In the genomic region with DNA sequence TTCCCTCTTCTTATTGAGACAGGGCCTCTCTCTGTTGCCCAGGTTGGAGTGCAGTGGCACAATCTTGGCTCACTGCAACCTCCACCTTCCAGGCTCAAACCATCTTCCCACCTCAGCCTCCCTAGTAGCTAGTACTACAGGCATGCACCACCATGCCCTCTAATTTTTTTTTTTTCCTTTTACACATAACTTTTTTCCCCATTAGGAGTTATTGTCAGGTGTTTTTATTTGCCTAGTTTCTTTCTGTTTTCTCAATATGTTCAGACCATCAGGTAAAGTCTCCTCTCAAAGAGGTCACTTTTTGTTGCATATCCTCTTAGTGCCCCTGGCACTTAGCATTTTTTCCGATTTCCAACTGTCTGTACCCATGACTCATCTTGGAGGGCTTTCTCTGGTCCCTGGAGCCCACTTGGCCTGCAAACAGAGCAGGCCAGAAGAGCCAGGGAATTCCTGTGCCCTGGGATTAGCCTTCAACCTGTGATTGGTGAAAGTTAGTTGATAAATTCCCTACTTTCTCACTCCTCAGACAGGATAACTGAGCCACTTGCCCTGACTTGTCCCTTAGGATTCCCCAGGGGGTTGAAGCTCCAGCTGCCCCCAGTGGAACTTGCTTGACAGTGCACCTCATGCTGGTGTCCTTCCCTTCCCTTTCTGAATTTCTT, we compare ENCODE assay signal across 8 cellular contexts. TPM values are rescaled to one million over a fixed set of nuclear protein-coding genes. Genes with fewer than 3 reads are reported as not detected.
DNase-seq lines count a peak whose midpoint lies in the region; ATAC-seq lines count a peak whose summit lies in the region.

No MANE protein-coding gene starts in this region.

- no peaks in the 10 kb centered on the region for H3K27me3 ChIP-seq in right cardiac atrium (ENCODE audit: control insufficient read depth, insufficient read depth)

- no peak overlapping the region for H3K4me3 ChIP-seq in right cardiac atrium (ENCODE audit: low read length)

- ATAC-seq in GM19351 (IDR thresholded peaks at IDR 0.05; ENCODE audit: unreplicated experiment): peak; percentile 53
- ATAC-seq in HG03280 (IDR thresholded peaks at IDR 0.05; ENCODE audit: unreplicated experiment): peak; percentile 32
- ATAC-seq in right cardiac atrium: no peak

- WGBS in right cardiac atrium: 75% methylated on average over 1 of the region's 1 CpG

- H3K27me3 Mint-ChIP-seq in activated T-helper 2 cell treated with anti-CD3 and anti-CD28 coated beads, Interferon-gamma antibody, Interleukin-2, Interleukin-4, amounts not matched to agents 10 μg/mL and 5 μg/mL and 100 μg/mL, durations not matched to agents 14 hours and 24 hours and 36 hours (ENCODE audit: low read depth): no peaks in the 10 kb centered on the region

- peak overlapping the region; percentile 34 for H3K27ac Mint-ChIP-seq in activated T-helper 2 cell treated with anti-CD3 and anti-CD28 coated beads, Interferon-gamma antibody, Interleukin-2, Interleukin-4, amounts not matched to agents 10 μg/mL and 5 μg/mL and 100 μg/mL, durations not matched to agents 14 hours and 24 hours and 36 hours

- peaks cover 28% of the 10 kb centered on the region for H3K36me3 Mint-ChIP-seq in activated T-helper 2 cell treated with anti-CD3 and anti-CD28 coated beads, Interferon-gamma antibody, Interleukin-2, Interleukin-4, amounts not matched to agents 10 μg/mL and 5 μg/mL and 100 μg/mL, durations not matched to agents 14 hours and 24 hours and 36 hours (ENCODE audit: low read depth)

- no peak overlapping the region for H3K27ac ChIP-seq in right cardiac atrium (ENCODE audit: low read length)

- H3K4me1 ChIP-seq in right cardiac atrium (ENCODE audit: control insufficient read depth, insufficient read depth, low read length): peaks cover 5% of the 10 kb centered on the region

- H3K4me3 Mint-ChIP-seq in activated T-helper 2 cell treated with anti-CD3 and anti-CD28 coated beads, Interferon-gamma antibody, Interleukin-2, Interleukin-4, amounts not matched to agents 10 μg/mL and 5 μg/mL and 100 μg/mL, durations not matched to agents 14 hours and 24 hours and 36 hours (ENCODE audit: low read depth): peak overlapping the region; percentile 55

- intact Hi-C loops in activated T-helper 2 cell treated with anti-CD3 and anti-CD28 coated beads, Interferon-gamma antibody, Interleukin-2, Interleukin-4, amounts not matched to agents 10 μg/mL and 5 μg/mL and 100 μg/mL, durations not matched to agents 14 hours and 24 hours and 36 hours (cut with micrococcal nuclease): loop anchor here (5.0 kb wide), 1 partner anchor 40 kb away; no protein-coding TSS in a partner anchor
- intact Hi-C loops in right cardiac atrium (cut with DNase I): loop anchor here in 1 of 4 donors (10.0 kb wide), 1 partner anchor 148 kb away; a partner anchor contains a TSS

- H3K9me3 Mint-ChIP-seq in activated T-helper 2 cell treated with anti-CD3 and anti-CD28 coated beads, Interferon-gamma antibody, Interleukin-2, Interleukin-4, amounts not matched to agents 10 μg/mL and 5 μg/mL and 100 μg/mL, durations not matched to agents 14 hours and 24 hours and 36 hours: peaks cover 2% of the 10 kb centered on the region

- DNase-seq in DMS153 treated with DMSO at 0.1 percent for 48 hours (lab: John Stamatoyannopoulos, UW; ENCODE audit: unreplicated experiment) (peak; percentile 5), NCI-H526 (lab: John Stamatoyannopoulos, UW) (peak; percentile 40 to 81), right cardiac atrium (peak in 2 of 3 donors; percentile 31 to 53), NCI-H128 (lab: John Stamatoyannopoulos, UW; ENCODE audit: unreplicated experiment) (no peak)
- no peak for DNase-seq in activated T-helper 2 cell treated with anti-CD3 and anti-CD28 coated beads, Interferon-gamma antibody, Interleukin-2, Interleukin-4, amounts not matched to agents 10 μg/mL and 5 μg/mL and 100 μg/mL, durations not matched to agents 14 hours and 24 hours and 36 hours (ENCODE audit: low spot score)
- peak; percentile 40 for DNase-seq in stimulated activated CD4-positive, alpha-beta T cell treated with anti-CD3 and anti-CD28 coated beads, Interleukin-15, amount 100 ng/mL, for 24 hours

- no peaks in the 10 kb centered on the region for H3K9me3 ChIP-seq in right cardiac atrium (ENCODE audit: control insufficient read depth, low read length)

- H3K4me1 Mint-ChIP-seq in activated T-helper 2 cell treated with anti-CD3 and anti-CD28 coated beads, Interferon-gamma antibody, Interleukin-2, Interleukin-4, amounts not matched to agents 10 μg/mL and 5 μg/mL and 100 μg/mL, durations not matched to agents 14 hours and 24 hours and 36 hours (ENCODE audit: low read depth): peaks cover 36% of the 10 kb centered on the region

RNA-seq across cellular contexts. Expression of a gene that starts 2.2 kb away (rescaled TPM):
- total RNA-seq in activated T-helper 2 cell treated with anti-CD3 and anti-CD28 coated beads, Interferon-gamma antibody, Interleukin-2, Interleukin-4, amounts not matched to agents 10 μg/mL and 5 μg/mL and 100 μg/mL, durations not matched to agents 14 hours and 24 hours and 36 hours: 34.6 and 38.1 TPM in 2 replicates
- 10 to 100 TPM; 55.7 to 67.5 (median 56.8) TPM for total RNA-seq in right cardiac atrium
- polyA plus RNA-seq in right cardiac atrium: 114 TPM

Comparison
In these comparisons a context has a peak if more than half of its experiments do, and no peak if none do; other contexts are left out.
1. DNase-seq: peak in DMS153 treated with DMSO at 0.1 percent for 48 hours (single experiment), NCI-H526 (2 of 2), right cardiac atrium (2 of 3) and stimulated activated CD4-positive, alpha-beta T cell treated with anti-CD3 and anti-CD28 coated beads, Interleukin-15, amount 100 ng/mL, for 24 hours (single experiment); none in activated T-helper 2 cell treated with anti-CD3 and anti-CD28 coated beads, Interferon-gamma antibody, Interleukin-2, Interleukin-4, amounts not matched to agents 10 μg/mL and 5 μg/mL and 100 μg/mL, durations not matched to agents 14 hours and 24 hours and 36 hours (single experiment) and NCI-H128 (single experiment).
2. ATAC-seq: peak in GM19351 (single experiment) and HG03280 (single experiment); none in right cardiac atrium (0 of 2).